Comparison of ENCODE assay signal across 18 cellular contexts in genomic region chr14:55121628-55122440, GRCh38. TPM values are rescaled to one million over a fixed set of nuclear protein-coding genes. Genes with fewer than 3 reads are reported as not detected.
DNase-seq lines count a peak whose midpoint lies in the region; ATAC-seq and TF ChIP-seq lines count a peak whose summit lies in the region.
"Had no signal": no experiment of that assay in that cellular context is flagged by ENCODE, and none has a peak within 500 bp of the region (broad histone marks: within the 10 kb centered on the region; RNA-seq: fewer than 3 reads in every experiment).

No MANE protein-coding gene starts in this region.

- 49 to 69% (median 55%) methylated on average over 9 of the region's 9 CpGs for WGBS in heart left ventricle, 4 donors
- 71 to 80% methylated on average over 9 of the region's 9 CpGs for WGBS in esophagus, 2 donors
- WGBS in lower leg skin, 2 donors, result 69 to 76% methylated on average over 9 of the region's 9 CpGs

- H3K36me3 ChIP-seq in heart left ventricle (no peaks in the 10 kb centered on the region), esophagus (ENCODE audit: control insufficient read depth in 2 of 2, insufficient read depth in 2 of 2, low read length in 1 of 2) (no peaks in the 10 kb centered on the region), neuron (ENCODE audit: insufficient read depth, low read length) (no peaks in the 10 kb centered on the region)

- intact Hi-C loops in heart left ventricle (cut with DNase I), result no loop called here
- intact Hi-C loops in left cardiac atrium (cut with DNase I), result no loop called here
- intact Hi-C loops in lower leg skin (cut with DNase I; ENCODE audit: low total_unique reads), result no loop called here

- peak overlapping the region; percentile 31 for H2AFZ ChIP-seq in neuron (ENCODE audit: low read depth, low read length)

- TF ChIP-seq POLR2A in heart left ventricle (IDR thresholded peaks at IDR 0.05) (no peak), lower leg skin (IDR thresholded peaks at IDR 0.05) (no peak)

- TF ChIP-seq CTCF in heart left ventricle (IDR thresholded peaks at IDR 0.05), result no peak
- no peak for TF ChIP-seq CTCF in lower leg skin (IDR thresholded peaks at IDR 0.05)

- peak in 1 of 4 donors; percentile 9 for ATAC-seq in heart left ventricle
- no peak for ATAC-seq in left cardiac atrium
- ATAC-seq: A549; activated CD8-positive, alpha-beta memory T cell treated with anti-CD3 and anti-CD28 coated beads, Interleukin-2, amount 10 ng/mL, durations not matched to agents 7 days and 5 days; GM12878; stimulated activated naive CD8-positive, alpha-beta T cell treated with anti-CD3 and anti-CD28 coated beads, Interleukin-15, Interleukin-2, amounts not matched to agents 100 U/mL and 50 U/mL, for 24 hours; T-cell; WTC11 had no signal

- H3K9me3 ChIP-seq in heart left ventricle (no peaks in the 10 kb centered on the region), esophagus (ENCODE audit: control insufficient read depth in 2 of 2, insufficient read depth in 1 of 2, low read depth in 1 of 2, low read length in 1 of 2) (no peaks in the 10 kb centered on the region), neuron (ENCODE audit: low read length) (no peaks in the 10 kb centered on the region)
- H3K9me3 ChIP-seq: A549 had no signal

- H3K4me1 ChIP-seq in heart left ventricle (peaks cover 17 to 95% (median 67%) of the 10 kb centered on the region in 12 donors), esophagus (ENCODE audit: control insufficient read depth in 2 of 2, insufficient read depth in 2 of 2, low read length in 1 of 2) (peaks cover 6 to 27% of the 10 kb centered on the region in 2 donors), neuron (ENCODE audit: insufficient read depth, low read length) (peaks cover 27% of the 10 kb centered on the region)

- no peak overlapping the region for H3K4me3 ChIP-seq in heart left ventricle
- H3K4me3 ChIP-seq in esophagus (ENCODE audit: low read depth in 1 of 2, low read length in 2 of 2), result no peak overlapping the region
- no peak overlapping the region for H3K4me3 ChIP-seq in neuron (ENCODE audit: low read length)
- H3K4me3 ChIP-seq in lower leg skin (ENCODE audit: low read depth, poor library complexity, severe bottlenecking), result no peak overlapping the region
- H3K4me3 ChIP-seq: A549, GM12878 had no signal

- DNase-seq in heart left ventricle, result peak in 1 of 5 donors; percentile 51
- no peak for DNase-seq in left cardiac atrium
- no peak for DNase-seq in GM03348 (ENCODE audit: low spot score)
- DNase-seq in T-helper 9 cell, result no peak
- DNase-seq in lower leg skin (ENCODE audit: low spot score in 2 of 2), result no peak
- no peak for DNase-seq in effector CD8-positive, alpha-beta T cell (lab: John Stamatoyannopoulos, UW)
- DNase-seq: activated CD8-positive, alpha-beta memory T cell treated with anti-CD3 and anti-CD28 coated beads, Interleukin-2, amount 10 ng/mL, durations not matched to agents 7 days and 5 days; activated gamma-delta T cell treated with Interleukin-2 at 50 U/mL for 16 hours; CD4-positive, alpha-beta memory T cell; NCI-H1436; stimulated activated naive CD8-positive, alpha-beta T cell treated with anti-CD3 and anti-CD28 coated beads, Interleukin-15, Interleukin-2, amounts not matched to agents 100 U/mL and 50 U/mL, for 24 hours; T-cell had no signal

- H3K27me3 ChIP-seq in heart left ventricle (no peaks in the 10 kb centered on the region), esophagus (ENCODE audit: control insufficient read depth in 1 of 2, insufficient read depth in 2 of 2, low read length in 2 of 2) (no peaks in the 10 kb centered on the region), neuron (ENCODE audit: insufficient read depth, low read length) (no peaks in the 10 kb centered on the region)

- H3K27ac ChIP-seq in heart left ventricle (peak overlapping the region; percentile 19 to 90 (median 82)), esophagus (ENCODE audit: low read depth in 2 of 2, low read length in 1 of 2) (peak overlapping the region; percentile 72 to 85)
- H3K27ac ChIP-seq: A549, KMS-11 had no signal

RNA-seq across cellular contexts. Expression of gene LGALS3, which starts 7.2 kb away (rescaled TPM):
- total RNA-seq in heart left ventricle (100 to 1,000 TPM; 143 to 372 (median 197) TPM), left cardiac atrium (100 to 1,000 TPM; 121 to 159 TPM), lower leg skin (100 to 1,000 TPM; 755 to 857 (median 826) TPM)
- polyA plus RNA-seq in heart left ventricle (100 to 1,000 TPM; 272 to 311 TPM), esophagus (100 to 1,000 TPM; 412 to 630 TPM)
